In the genomic region with DNA sequence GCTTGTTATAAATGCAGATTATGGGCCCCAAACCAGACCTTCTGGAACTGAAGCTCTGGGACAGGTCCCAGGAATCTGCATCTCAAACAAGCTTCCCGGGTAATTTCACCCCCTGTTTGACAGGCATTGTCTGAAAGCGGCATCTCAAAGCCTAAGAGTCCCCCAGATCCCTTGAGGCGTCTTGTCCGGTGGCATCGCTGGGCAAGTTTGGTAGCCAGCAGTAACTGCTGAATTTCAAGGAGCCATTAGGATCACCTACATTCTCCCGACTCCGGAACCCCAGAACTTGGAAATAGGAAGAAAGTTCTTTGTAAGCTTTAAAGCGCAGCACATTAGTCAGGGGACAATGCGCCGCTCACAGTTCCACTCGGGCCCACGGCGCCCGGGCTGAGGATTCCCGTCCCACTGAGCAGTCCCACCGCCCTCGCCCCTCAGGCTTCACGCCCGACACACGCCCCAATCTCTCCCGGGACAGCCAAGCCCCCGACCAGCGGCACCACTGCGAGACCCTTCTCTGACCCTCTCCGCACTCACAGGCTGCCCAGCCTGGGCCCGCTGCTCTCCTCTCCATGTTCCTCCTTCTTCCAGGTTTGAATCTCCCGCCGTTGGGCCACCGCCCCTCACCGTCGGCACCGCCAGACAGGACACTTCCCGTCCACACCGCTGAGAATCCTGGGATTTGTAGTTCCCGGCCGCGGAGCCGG, we compare ENCODE assay signal across 8 cellular contexts. TPM values are rescaled to one million over a fixed set of nuclear protein-coding genes. Genes with fewer than 3 reads are reported as not detected.
DNase-seq lines count a peak whose midpoint lies in the region; ATAC-seq and TF ChIP-seq lines count a peak whose summit lies in the region.

A gene with protein sequence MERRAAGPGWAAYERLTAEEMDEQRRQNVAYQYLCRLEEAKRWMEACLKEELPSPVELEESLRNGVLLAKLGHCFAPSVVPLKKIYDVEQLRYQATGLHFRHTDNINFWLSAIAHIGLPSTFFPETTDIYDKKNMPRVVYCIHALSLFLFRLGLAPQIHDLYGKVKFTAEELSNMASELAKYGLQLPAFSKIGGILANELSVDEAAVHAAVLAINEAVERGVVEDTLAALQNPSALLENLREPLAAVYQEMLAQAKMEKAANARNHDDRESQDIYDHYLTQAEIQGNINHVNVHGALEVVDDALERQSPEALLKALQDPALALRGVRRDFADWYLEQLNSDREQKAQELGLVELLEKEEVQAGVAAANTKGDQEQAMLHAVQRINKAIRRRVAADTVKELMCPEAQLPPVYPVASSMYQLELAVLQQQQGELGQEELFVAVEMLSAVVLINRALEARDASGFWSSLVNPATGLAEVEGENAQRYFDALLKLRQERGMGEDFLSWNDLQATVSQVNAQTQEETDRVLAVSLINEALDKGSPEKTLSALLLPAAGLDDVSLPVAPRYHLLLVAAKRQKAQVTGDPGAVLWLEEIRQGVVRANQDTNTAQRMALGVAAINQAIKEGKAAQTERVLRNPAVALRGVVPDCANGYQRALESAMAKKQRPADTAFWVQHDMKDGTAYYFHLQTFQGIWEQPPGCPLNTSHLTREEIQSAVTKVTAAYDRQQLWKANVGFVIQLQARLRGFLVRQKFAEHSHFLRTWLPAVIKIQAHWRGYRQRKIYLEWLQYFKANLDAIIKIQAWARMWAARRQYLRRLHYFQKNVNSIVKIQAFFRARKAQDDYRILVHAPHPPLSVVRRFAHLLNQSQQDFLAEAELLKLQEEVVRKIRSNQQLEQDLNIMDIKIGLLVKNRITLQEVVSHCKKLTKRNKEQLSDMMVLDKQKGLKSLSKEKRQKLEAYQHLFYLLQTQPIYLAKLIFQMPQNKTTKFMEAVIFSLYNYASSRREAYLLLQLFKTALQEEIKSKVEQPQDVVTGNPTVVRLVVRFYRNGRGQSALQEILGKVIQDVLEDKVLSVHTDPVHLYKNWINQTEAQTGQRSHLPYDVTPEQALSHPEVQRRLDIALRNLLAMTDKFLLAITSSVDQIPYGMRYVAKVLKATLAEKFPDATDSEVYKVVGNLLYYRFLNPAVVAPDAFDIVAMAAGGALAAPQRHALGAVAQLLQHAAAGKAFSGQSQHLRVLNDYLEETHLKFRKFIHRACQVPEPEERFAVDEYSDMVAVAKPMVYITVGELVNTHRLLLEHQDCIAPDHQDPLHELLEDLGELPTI (N-terminal part only) (minus strand): TSS at position 607 of the 704 bp plus-strand sequence. CDS start 36 bp downstream, at position 571.

- H3K4me3 ChIP-seq in Karpas-422 (ENCODE audit: low read length) (peak within 1 kb of the TSS; percentile 37; the same call in 1 of the 2 replicates), fibroblast of mammary gland (ENCODE audit: control insufficient read depth, low read depth, low read length) (peak within 1 kb of the TSS; percentile 87)
- peak within 1 kb of the TSS; percentile 41 for H3K4me3 ChIP-seq in naive thymus-derived CD4-positive, alpha-beta T cell (ENCODE audit: low read length)

- H3K9ac ChIP-seq in Karpas-422 (ENCODE audit: low read length): 0 out of 2 replicates have a peak within 1 kb of the TSS, but pooled peaks have one; percentile 8

- peak within 1 kb of the TSS; percentile 76 for H3K27ac Mint-ChIP-seq in activated T-helper 1 cell treated with anti-CD3 and anti-CD28 coated beads, Interleukin-12 subunit alpha, Interleukin-12 subunit beta, Interleukin-2, Interleukin-4 antibody, amounts not matched to agents 30 ng/mL and 10 ng/mL and 1 ng/mL, durations not matched to agents 14 hours and 24 hours and 36 hours
- peak within 1 kb of the TSS in 5 of 9 donors; percentile 38 to 84 (median 59) for H3K27ac Mint-ChIP-seq in naive thymus-derived CD4-positive, alpha-beta T cell
- H3K27ac Mint-ChIP-seq in stimulated activated memory B cell treated with anti-CD40 and anti-IgM and Interleukin-4, amounts not matched to agents 10 μg/mL and 1 μg/mL and 100 μg/mL, for 72 hours: peak within 1 kb of the TSS; percentile 28

- peaks cover 6% of the 10 kb centered on the region for H3K4me1 ChIP-seq in Karpas-422 (ENCODE audit: low read length)
- H3K4me1 ChIP-seq in naive thymus-derived CD4-positive, alpha-beta T cell (ENCODE audit: control insufficient read depth in 2 of 2, insufficient read depth in 2 of 2, low read length in 2 of 2): peaks cover 4 to 9% of the 10 kb centered on the region in 2 donors

- H3K9me3 Mint-ChIP-seq in activated T-helper 1 cell treated with anti-CD3 and anti-CD28 coated beads, Interleukin-12 subunit alpha, Interleukin-12 subunit beta, Interleukin-2, Interleukin-4 antibody, amounts not matched to agents 30 ng/mL and 10 ng/mL and 1 ng/mL, durations not matched to agents 14 hours and 24 hours and 36 hours: no peaks in the 10 kb centered on the region
- peaks cover 0 to 2% (median 0%) of the 10 kb centered on the region in 11 donors for H3K9me3 Mint-ChIP-seq in naive thymus-derived CD4-positive, alpha-beta T cell
- H3K9me3 Mint-ChIP-seq in stimulated activated memory B cell treated with anti-CD40 and anti-IgM and Interleukin-4, amounts not matched to agents 10 μg/mL and 1 μg/mL and 100 μg/mL, for 72 hours: no peaks in the 10 kb centered on the region

- 0 out of 2 replicates have a peak within 1 kb of the TSS, but pooled peaks have one; percentile 13 for H2AFZ ChIP-seq in Karpas-422 (ENCODE audit: low read length)

- H3K9me2 ChIP-seq in Karpas-422 (replicated peaks; ENCODE audit: insufficient read depth, low read length): no peaks in the 10 kb centered on the region

- H3K27me3 Mint-ChIP-seq in activated T-helper 1 cell treated with anti-CD3 and anti-CD28 coated beads, Interleukin-12 subunit alpha, Interleukin-12 subunit beta, Interleukin-2, Interleukin-4 antibody, amounts not matched to agents 30 ng/mL and 10 ng/mL and 1 ng/mL, durations not matched to agents 14 hours and 24 hours and 36 hours (ENCODE audit: insufficient read depth): peaks cover 18% of the 10 kb centered on the region
- H3K27me3 Mint-ChIP-seq in naive thymus-derived CD4-positive, alpha-beta T cell: peaks cover 16 to 41% (median 32%) of the 10 kb centered on the region in 5 donors
- peaks cover 28% of the 10 kb centered on the region for H3K27me3 Mint-ChIP-seq in stimulated activated memory B cell treated with anti-CD40 and anti-IgM and Interleukin-4, amounts not matched to agents 10 μg/mL and 1 μg/mL and 100 μg/mL, for 72 hours

- H3K4me3 Mint-ChIP-seq in activated T-helper 1 cell treated with anti-CD3 and anti-CD28 coated beads, Interleukin-12 subunit alpha, Interleukin-12 subunit beta, Interleukin-2, Interleukin-4 antibody, amounts not matched to agents 30 ng/mL and 10 ng/mL and 1 ng/mL, durations not matched to agents 14 hours and 24 hours and 36 hours: peak within 1 kb of the TSS; percentile 96
- peak within 1 kb of the TSS; percentile 69 to 94 (median 84) for H3K4me3 Mint-ChIP-seq in naive thymus-derived CD4-positive, alpha-beta T cell
- peak within 1 kb of the TSS; percentile 82 for H3K4me3 Mint-ChIP-seq in stimulated activated memory B cell treated with anti-CD40 and anti-IgM and Interleukin-4, amounts not matched to agents 10 μg/mL and 1 μg/mL and 100 μg/mL, for 72 hours

- peaks cover 28% of the 10 kb centered on the region for H3K4me1 Mint-ChIP-seq in activated T-helper 1 cell treated with anti-CD3 and anti-CD28 coated beads, Interleukin-12 subunit alpha, Interleukin-12 subunit beta, Interleukin-2, Interleukin-4 antibody, amounts not matched to agents 30 ng/mL and 10 ng/mL and 1 ng/mL, durations not matched to agents 14 hours and 24 hours and 36 hours (ENCODE audit: low read depth)
- peaks cover 10 to 27% (median 19%) of the 10 kb centered on the region in 7 donors for H3K4me1 Mint-ChIP-seq in naive thymus-derived CD4-positive, alpha-beta T cell
- H3K4me1 Mint-ChIP-seq in stimulated activated memory B cell treated with anti-CD40 and anti-IgM and Interleukin-4, amounts not matched to agents 10 μg/mL and 1 μg/mL and 100 μg/mL, for 72 hours: peaks cover 12% of the 10 kb centered on the region

- H3K9me3 ChIP-seq in Karpas-422 (ENCODE audit: low read length): no peaks in the 10 kb centered on the region
- H3K9me3 ChIP-seq in naive thymus-derived CD4-positive, alpha-beta T cell (ENCODE audit: control insufficient read depth in 2 of 3, low read length in 3 of 3): no peaks in the 10 kb centered on the region

- intact Hi-C loops in activated T-helper 1 cell treated with anti-CD3 and anti-CD28 coated beads, Interleukin-12 subunit alpha, Interleukin-12 subunit beta, Interleukin-2, Interleukin-4 antibody, amounts not matched to agents 30 ng/mL and 10 ng/mL and 1 ng/mL, durations not matched to agents 14 hours and 24 hours and 36 hours (cut with micrococcal nuclease): loop anchor here (1.0 to 5.0 kb wide), 6 partner anchors 19 to 290 kb away; a partner anchor contains a TSS
- intact Hi-C loops in naive thymus-derived CD4-positive, alpha-beta T cell (cut with micrococcal nuclease): loop anchor here (1.0 to 5.0 kb wide), 8 partner anchors 19 to 116 kb away; a partner anchor contains a TSS

- H3K27me3 ChIP-seq in Karpas-422 (ENCODE audit: low read length): no peaks in the 10 kb centered on the region
- peaks cover 0 to 16% of the 10 kb centered on the region in 2 donors for H3K27me3 ChIP-seq in naive thymus-derived CD4-positive, alpha-beta T cell (ENCODE audit: control insufficient read depth in 2 of 2, insufficient read depth in 2 of 2, low read length in 2 of 2)

- no peak for TF ChIP-seq CTCF in fibroblast of mammary gland (conservative IDR thresholded peaks at IDR 0.05; ENCODE audit: control insufficient read depth, insufficient read depth, low read depth, low read length)

- H3K79me2 ChIP-seq in Karpas-422 (ENCODE audit: low read length): no peaks in the 10 kb centered on the region

- H4K20me1 ChIP-seq in Karpas-422 (ENCODE audit: insufficient read depth, low read depth, low read length): no peaks in the 10 kb centered on the region

- no peak within 1 kb of the TSS for H3K27ac ChIP-seq in Karpas-422 (ENCODE audit: low read length)
- H3K27ac ChIP-seq in naive thymus-derived CD4-positive, alpha-beta T cell (ENCODE audit: low read depth, low read length): no peak within 1 kb of the TSS

- DNase-seq in C1 segment of cervical spinal cord (lab: John Stamatoyannopoulos, UW) (peak in 13 of 14 donors; percentile 6 to 78 (median 47)), Karpas-422 (peak; percentile 82), RPMI8226 (peak; percentile 93), fibroblast of mammary gland (ENCODE audit: low read depth) (peak; percentile 76)
- DNase-seq in activated T-helper 1 cell treated with anti-CD3 and anti-CD28 coated beads, Interleukin-12 subunit alpha, Interleukin-12 subunit beta, Interleukin-2, Interleukin-4 antibody, amounts not matched to agents 30 ng/mL and 10 ng/mL and 1 ng/mL, durations not matched to agents 14 hours and 24 hours and 36 hours (ENCODE audit: low spot score): peak; percentile 74
- peak; percentile 49 to 74 (median 63) for DNase-seq in naive thymus-derived CD4-positive, alpha-beta T cell

- H3K36me3 ChIP-seq in Karpas-422 (ENCODE audit: insufficient read depth, low read length): no peaks in the 10 kb centered on the region
- no peaks in the 10 kb centered on the region for H3K36me3 ChIP-seq in naive thymus-derived CD4-positive, alpha-beta T cell (ENCODE audit: control insufficient read depth in 2 of 3, insufficient read depth in 3 of 3, low read length in 3 of 3)

- ATAC-seq in GM21423 (IDR thresholded peaks at IDR 0.05; ENCODE audit: unreplicated experiment): peak; percentile 75
- ATAC-seq in naive thymus-derived CD4-positive, alpha-beta T cell: peak; percentile 93
- peak; percentile 92 for ATAC-seq in stimulated activated memory B cell treated with anti-CD40 and anti-IgM and Interleukin-4, amounts not matched to agents 10 μg/mL and 1 μg/mL and 100 μg/mL, for 72 hours

- H3K4me2 ChIP-seq in Karpas-422 (ENCODE audit: low read depth, low read length, poor library complexity, severe bottlenecking): peak within 1 kb of the TSS; percentile 46

- CTCF ChIA-PET in naive thymus-derived CD4-positive, alpha-beta T cell (lab: Charles Lee): interaction anchor here (0.7 to 1.0 kb wide), 2 partner anchors 36 to 52 kb away, joined by 3 read pairs; no protein-coding TSS in a partner anchor

- POLR2A ChIA-PET in naive thymus-derived CD4-positive, alpha-beta T cell (lab: Charles Lee): interaction anchor here (0.5 to 1.6 kb wide), 4 partner anchors 10 to 143 kb away, joined by 3 to 4 read pairs (median 3); no protein-coding TSS in a partner anchor

- peaks cover 5% of the 10 kb centered on the region for H3K36me3 Mint-ChIP-seq in activated T-helper 1 cell treated with anti-CD3 and anti-CD28 coated beads, Interleukin-12 subunit alpha, Interleukin-12 subunit beta, Interleukin-2, Interleukin-4 antibody, amounts not matched to agents 30 ng/mL and 10 ng/mL and 1 ng/mL, durations not matched to agents 14 hours and 24 hours and 36 hours (ENCODE audit: low read depth)
- H3K36me3 Mint-ChIP-seq in naive thymus-derived CD4-positive, alpha-beta T cell: peaks cover 0 to 9% (median 0%) of the 10 kb centered on the region in 5 donors
- H3K36me3 Mint-ChIP-seq in stimulated activated memory B cell treated with anti-CD40 and anti-IgM and Interleukin-4, amounts not matched to agents 10 μg/mL and 1 μg/mL and 100 μg/mL, for 72 hours: no peaks in the 10 kb centered on the region

RNA-seq across cellular contexts. Expression of the gene that starts here (rescaled TPM):
- 0.75 and 1.5 TPM in 2 replicates for total RNA-seq in Karpas-422 (2014; rRNA removed; shearing (Covaris generic); ENCODE audit: low replicate concordance)
- 10.3 and 11.2 TPM in 2 replicates for total RNA-seq in activated T-helper 1 cell treated with anti-CD3 and anti-CD28 coated beads, Interleukin-12 subunit alpha, Interleukin-12 subunit beta, Interleukin-2, Interleukin-4 antibody, amounts not matched to agents 30 ng/mL and 10 ng/mL and 1 ng/mL, durations not matched to agents 14 hours and 24 hours and 36 hours
- total RNA-seq in naive thymus-derived CD4-positive, alpha-beta T cell: 10 to 100 TPM in 1 of 5 experiments, under 1 TPM in 1, not detected in 3; 0.24 to 14.4 TPM
- not detected for polyA plus RNA-seq in naive thymus-derived CD4-positive, alpha-beta T cell

Comparison
In these comparisons a context has a peak if more than half of its experiments do, and no peak if none do; other contexts are left out.
1. H3K4me3 ChIP-seq: peak in every context shown above with its lines; median percentile 87 in fibroblast of mammary gland; 41 in naive thymus-derived CD4-positive, alpha-beta T cell; 37 in Karpas-422.